ENCODE assay signal across 1 cellular context in the genomic region with DNA sequence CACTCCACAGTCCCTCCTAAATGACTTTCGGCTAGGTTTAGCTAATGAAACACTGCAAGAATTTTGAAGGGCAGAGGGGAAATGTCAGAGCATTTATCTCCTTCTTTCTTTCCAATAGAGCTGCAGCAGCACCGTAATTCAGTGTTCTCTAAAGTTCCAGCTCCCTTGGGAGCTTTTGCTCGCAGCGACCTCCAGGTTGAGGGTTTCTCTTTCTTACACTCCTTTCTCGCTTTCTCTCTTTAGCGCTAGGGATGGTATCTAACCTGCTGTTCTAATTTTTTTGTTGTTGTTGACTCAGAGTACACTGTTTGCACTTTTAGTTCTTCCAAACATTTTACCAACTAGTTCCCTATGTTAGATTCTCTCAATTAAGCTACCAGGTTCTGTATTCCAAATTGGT.
TF ChIP-seq lines count a peak whose summit lies in the region.

No MANE protein-coding gene starts in this region.

TF ChIP-seq in endothelial cell of umbilical vein, 7 proteins besides CTCF, POLR2A, EP300 and RAD21 (continued from another document):
- no peak for TF ChIP-seq JUN (IDR thresholded peaks at IDR 0.05; ENCODE audit: borderline replicate concordance, insufficient read depth, insufficient read length, low read depth)
- no peak for TF ChIP-seq POLR2AphosphoS5 (IDR thresholded peaks at IDR 0.05; ENCODE audit: insufficient read depth, low read depth, low read length)
TF ChIP-seq in endothelial cell of umbilical vein: peak in this region for 0.
